Comparison of ENCODE assay signal across 1 cellular context in genomic region chr18:68778280-68778875, GRCh38.
TF ChIP-seq lines count a peak whose summit lies in the region.

No MANE protein-coding gene starts in this region.

TF ChIP-seq in IMR-90, 13 proteins besides CTCF, POLR2A, EP300 and RAD21 (continued from another document):
- TF ChIP-seq MAZ (IDR thresholded peaks at IDR 0.05; ENCODE audit: borderline replicate concordance, low read depth, low read length) = no peak
- TF ChIP-seq FOS (IDR thresholded peaks at IDR 0.05; ENCODE audit: low read depth, low read length) = no peak
- no peak for TF ChIP-seq RCOR1 (IDR thresholded peaks at IDR 0.05; ENCODE audit: insufficient replicate concordance, low read length)
- TF ChIP-seq MAFK (IDR thresholded peaks at IDR 0.05; ENCODE audit: low read depth, low read length) = peak; percentile 84
- TF ChIP-seq SMC3 (IDR thresholded peaks at IDR 0.05; ENCODE audit: low read depth, low read length) = no peak
- no peak for TF ChIP-seq ELK1 (IDR thresholded peaks at IDR 0.05; ENCODE audit: borderline replicate concordance, low read depth, low read length)
- TF ChIP-seq CHD1 (IDR thresholded peaks at IDR 0.05; ENCODE audit: low read depth, low read length) = no peak
- no peak for TF ChIP-seq NFE2L2 (IDR thresholded peaks at IDR 0.05; ENCODE audit: low read depth, low read length)
- TF ChIP-seq CEBPB (IDR thresholded peaks at IDR 0.05; ENCODE audit: low read depth, low read length) = 0 out of 2 replicates have a peak, but pooled peaks have one; percentile 7
- no peak for TF ChIP-seq MXI1 (IDR thresholded peaks at IDR 0.05; ENCODE audit: borderline replicate concordance, low read depth, low read length)
TF ChIP-seq in IMR-90: peak in this region for 2.
